8 cellular contexts compared by ENCODE assay signal in genomic region chr11:66592457-66593302, GRCh38. TPM values are rescaled to one million over a fixed set of nuclear protein-coding genes. Genes with fewer than 3 reads are reported as not detected.
DNase-seq lines count a peak whose midpoint lies in the region; ATAC-seq and TF ChIP-seq lines count a peak whose summit lies in the region.

CCDC87 (minus strand) TSS chr11:66593063; CDS start chr11:66593015, 48 bp downstream.
CCS (plus strand) TSS chr11:66593185; CDS start chr11:66593262, 77 bp downstream.

- peak within 1 kb of the TSS; percentile 56 to 63 for H3K4me3 ChIP-seq in esophagus (ENCODE audit: low read depth in 1 of 2, low read length in 2 of 2)

- H3K4me1 ChIP-seq in esophagus (ENCODE audit: control insufficient read depth in 2 of 2, insufficient read depth in 2 of 2, low read length in 1 of 2): peaks cover 2 to 21% of the 10 kb centered on the region in 2 donors

- 15 to 16% methylated on average over 68 of the region's 68 CpGs for WGBS in esophagus, 2 donors

- DNase-seq in DMS53 treated with DMSO at 0.1 percent for 48 hours (lab: John Stamatoyannopoulos, UW; ENCODE audit: unreplicated experiment): peak; percentile 97
- peak; percentile 96 for DNase-seq in OCI-M1 (lab: John Stamatoyannopoulos, UW)
- peak; percentile 99 for DNase-seq in activated T-cell treated with anti-CD3 and anti-CD28 coated beads, Interleukin-2, amount 50 U/mL, for 24 hours
- DNase-seq in myocyte (ENCODE audit: low read depth): peak; percentile 94
- DNase-seq in stimulated activated CD8-positive, alpha-beta memory T cell treated with anti-CD3 and anti-CD28 coated beads, Interleukin-7, amount 100 ng/mL, for 48 hours (ENCODE audit: extremely low read depth in 1 of 2, low read depth in 1 of 2): peak; percentile 98

- H3K27ac Mint-ChIP-seq in activated T-cell treated with anti-CD3 and anti-CD28 coated beads, Interleukin-2, amount 50 U/mL, for 24 hours: peak within 1 kb of the TSS; percentile 99

- no peaks in the 10 kb centered on the region for H3K9me3 ChIP-seq in esophagus (ENCODE audit: control insufficient read depth in 2 of 2, insufficient read depth in 1 of 2, low read depth in 1 of 2, low read length in 1 of 2)

- H3K27ac ChIP-seq in esophagus (ENCODE audit: low read depth in 2 of 2, low read length in 1 of 2): peak within 1 kb of the TSS; percentile 72 to 85

- no peaks in the 10 kb centered on the region for H3K27me3 ChIP-seq in esophagus (ENCODE audit: control insufficient read depth in 1 of 2, insufficient read depth in 2 of 2, low read length in 2 of 2)

- H3K4me3 Mint-ChIP-seq in activated T-cell treated with anti-CD3 and anti-CD28 coated beads, Interleukin-2, amount 50 U/mL, for 24 hours: peak within 1 kb of the TSS; percentile 100

- peaks cover 5% of the 10 kb centered on the region for H3K36me3 Mint-ChIP-seq in activated T-cell treated with anti-CD3 and anti-CD28 coated beads, Interleukin-2, amount 50 U/mL, for 24 hours (ENCODE audit: low read depth)

- H3K27me3 Mint-ChIP-seq in activated T-cell treated with anti-CD3 and anti-CD28 coated beads, Interleukin-2, amount 50 U/mL, for 24 hours: no peaks in the 10 kb centered on the region

- TF ChIP-seq RAD21 in Ishikawa (IDR thresholded peaks at IDR 0.05; ENCODE audit: low read depth): peak; percentile 25; the same call in 1 of the 2 replicates

- TF ChIP-seq EP300 in Ishikawa (IDR thresholded peaks at IDR 0.05; ENCODE audit: borderline replicate concordance): peak; percentile 16; the same call in 1 of the 2 replicates

- H3K36me3 ChIP-seq in esophagus (ENCODE audit: control insufficient read depth in 2 of 2, insufficient read depth in 2 of 2, low read length in 1 of 2): no peaks in the 10 kb centered on the region

- ATAC-seq in GM21576 (IDR thresholded peaks at IDR 0.05; ENCODE audit: unreplicated experiment): peak; percentile 80

- peaks cover 28% of the 10 kb centered on the region for H3K4me1 Mint-ChIP-seq in activated T-cell treated with anti-CD3 and anti-CD28 coated beads, Interleukin-2, amount 50 U/mL, for 24 hours (ENCODE audit: low read depth)

- no peaks in the 10 kb centered on the region for H3K9me3 Mint-ChIP-seq in activated T-cell treated with anti-CD3 and anti-CD28 coated beads, Interleukin-2, amount 50 U/mL, for 24 hours

TF ChIP-seq in Ishikawa, 13 proteins besides CTCF, POLR2A, EP300 and RAD21:
- TF ChIP-seq FOXM1 (IDR thresholded peaks at IDR 0.05; ENCODE audit: borderline replicate concordance, low read depth): no peak
- peak; percentile 47; the same call in 1 of the 2 replicates for TF ChIP-seq TCF12 (IDR thresholded peaks at IDR 0.05; ENCODE audit: low read depth)
- no peak for TF ChIP-seq EGR1 (IDR thresholded peaks at IDR 0.05)
- no peak for TF ChIP-seq NFIC (IDR thresholded peaks at IDR 0.05)
- TF ChIP-seq TAF1 (IDR thresholded peaks at IDR 0.05; ENCODE audit: low read depth): peak; percentile 91
- TF ChIP-seq MAX (IDR thresholded peaks at IDR 0.05): peak; percentile 81

RNA-seq across cellular contexts. Expression of gene CCDC87, which starts in this region (rescaled TPM):
- polyA plus RNA-seq in esophagus: under 1 TPM; 0.09 to 0.12 TPM
- 0.26 and 0.45 TPM in 2 replicates for total RNA-seq in myocyte
- 0.62 TPM for polyA plus RNA-seq in myocyte (2012)

RNA-seq across cellular contexts. Expression of gene CCS, which starts in this region (rescaled TPM):
- 10 to 100 TPM; 27.9 to 39.8 TPM for polyA plus RNA-seq in esophagus
- 25.8 and 26.1 TPM in 2 replicates for total RNA-seq in myocyte
- polyA plus RNA-seq in myocyte (2012): 44.3 TPM

Comparison
In these comparisons a context has a peak if more than half of its experiments do, and no peak if none do; other contexts are left out.
1. Peak in every context shown above with its lines: DNase-seq, ATAC-seq, H3K4me3 ChIP-seq and H3K27ac ChIP-seq.